Comparison of ENCODE assay signal across 1 cellular context in genomic region chr11:75706260-75706729, GRCh38.
TF ChIP-seq lines count a peak whose summit lies in the region.

No MANE protein-coding gene starts in this region.

TF ChIP-seq in K562, 482 proteins besides CTCF, POLR2A, EP300 and RAD21 (continued from another document):
- TF ChIP-seq, protein P1, sequence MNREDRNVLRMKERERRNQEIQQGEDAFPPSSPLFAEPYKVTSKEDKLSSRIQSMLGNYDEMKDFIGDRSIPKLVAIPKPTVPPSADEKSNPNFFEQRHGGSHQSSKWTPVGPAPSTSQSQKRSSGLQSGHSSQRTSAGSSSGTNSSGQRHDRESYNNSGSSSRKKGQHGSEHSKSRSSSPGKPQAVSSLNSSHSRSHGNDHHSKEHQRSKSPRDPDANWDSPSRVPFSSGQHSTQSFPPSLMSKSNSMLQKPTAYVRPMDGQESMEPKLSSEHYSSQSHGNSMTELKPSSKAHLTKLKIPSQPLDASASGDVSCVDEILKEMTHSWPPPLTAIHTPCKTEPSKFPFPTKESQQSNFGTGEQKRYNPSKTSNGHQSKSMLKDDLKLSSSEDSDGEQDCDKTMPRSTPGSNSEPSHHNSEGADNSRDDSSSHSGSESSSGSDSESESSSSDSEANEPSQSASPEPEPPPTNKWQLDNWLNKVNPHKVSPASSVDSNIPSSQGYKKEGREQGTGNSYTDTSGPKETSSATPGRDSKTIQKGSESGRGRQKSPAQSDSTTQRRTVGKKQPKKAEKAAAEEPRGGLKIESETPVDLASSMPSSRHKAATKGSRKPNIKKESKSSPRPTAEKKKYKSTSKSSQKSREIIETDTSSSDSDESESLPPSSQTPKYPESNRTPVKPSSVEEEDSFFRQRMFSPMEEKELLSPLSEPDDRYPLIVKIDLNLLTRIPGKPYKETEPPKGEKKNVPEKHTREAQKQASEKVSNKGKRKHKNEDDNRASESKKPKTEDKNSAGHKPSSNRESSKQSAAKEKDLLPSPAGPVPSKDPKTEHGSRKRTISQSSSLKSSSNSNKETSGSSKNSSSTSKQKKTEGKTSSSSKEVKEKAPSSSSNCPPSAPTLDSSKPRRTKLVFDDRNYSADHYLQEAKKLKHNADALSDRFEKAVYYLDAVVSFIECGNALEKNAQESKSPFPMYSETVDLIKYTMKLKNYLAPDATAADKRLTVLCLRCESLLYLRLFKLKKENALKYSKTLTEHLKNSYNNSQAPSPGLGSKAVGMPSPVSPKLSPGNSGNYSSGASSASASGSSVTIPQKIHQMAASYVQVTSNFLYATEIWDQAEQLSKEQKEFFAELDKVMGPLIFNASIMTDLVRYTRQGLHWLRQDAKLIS (CRISPR knock-in tag; IDR thresholded peaks at IDR 0.05): no peak
- no peak; the same call in 1 of the 2 replicates for TF ChIP-seq HDAC8 (tag; IDR thresholded peaks at IDR 0.05)
- TF ChIP-seq MTA3 (IDR thresholded peaks at IDR 0.05; ENCODE audit: borderline replicate concordance): peak; percentile 31; the same call in 1 of the 2 replicates
- TF ChIP-seq ZNF12 (CRISPR knock-in tag; IDR thresholded peaks at IDR 0.05): no peak
- TF ChIP-seq, protein P2, sequence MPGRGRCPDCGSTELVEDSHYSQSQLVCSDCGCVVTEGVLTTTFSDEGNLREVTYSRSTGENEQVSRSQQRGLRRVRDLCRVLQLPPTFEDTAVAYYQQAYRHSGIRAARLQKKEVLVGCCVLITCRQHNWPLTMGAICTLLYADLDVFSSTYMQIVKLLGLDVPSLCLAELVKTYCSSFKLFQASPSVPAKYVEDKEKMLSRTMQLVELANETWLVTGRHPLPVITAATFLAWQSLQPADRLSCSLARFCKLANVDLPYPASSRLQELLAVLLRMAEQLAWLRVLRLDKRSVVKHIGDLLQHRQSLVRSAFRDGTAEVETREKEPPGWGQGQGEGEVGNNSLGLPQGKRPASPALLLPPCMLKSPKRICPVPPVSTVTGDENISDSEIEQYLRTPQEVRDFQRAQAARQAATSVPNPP (IDR thresholded peaks at IDR 0.05; ENCODE audit: borderline replicate concordance, insufficient read depth, insufficient read length): no peak
- TF ChIP-seq JUNB (CRISPR knock-in tag; conservative IDR thresholded peaks at IDR 0.05): no peak
- peak; percentile 48 for TF ChIP-seq CTCFL (IDR thresholded peaks at IDR 0.05; ENCODE audit: borderline replicate concordance, insufficient read depth, low read depth, low read length, poor library complexity, severe bottlenecking)
- 0 out of 3 replicates have a peak, but pooled peaks of 1 of the 2 experiments have one; percentile 38 for TF ChIP-seq CBX3 (IDR thresholded peaks at IDR 0.05; ENCODE audit: borderline replicate concordance in 1 of 2, low read length in 2 of 2)
- no peak for TF ChIP-seq FUS (optimal IDR thresholded peaks at IDR 0.05; ENCODE audit: low read depth, low read length)
- no peak for TF ChIP-seq ZNF274 (IDR thresholded peaks at IDR 0.05; ENCODE audit: borderline replicate concordance, low read depth, low read length)
- TF ChIP-seq RHOXF2B (CRISPR knock-in tag; conservative IDR thresholded peaks at IDR 0.05): no peak
